1 cellular context compared by ENCODE assay signal in the genomic region with DNA sequence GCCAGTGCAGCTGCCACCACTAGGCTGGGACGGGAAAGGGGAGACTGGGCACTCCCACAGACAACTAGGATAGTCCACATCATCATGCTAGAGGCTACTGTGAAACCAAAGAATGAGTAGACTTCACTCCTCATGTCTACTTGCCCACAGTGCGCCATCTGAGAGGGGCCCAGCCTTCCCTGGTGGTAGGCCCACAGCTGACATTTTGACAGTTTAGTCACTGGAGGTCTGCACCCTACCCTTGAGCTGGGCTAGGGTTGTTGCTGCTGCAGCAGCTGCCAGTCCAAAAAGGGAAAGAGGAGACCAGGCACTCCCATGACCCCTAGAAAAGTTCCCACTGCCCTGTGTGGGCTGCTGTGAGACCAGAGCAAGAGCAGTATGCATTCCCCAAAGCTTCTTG.
TF ChIP-seq lines count a peak whose summit lies in the region.

No MANE protein-coding gene starts in this region.

TF ChIP-seq in H1, 55 proteins besides CTCF, POLR2A, EP300 and RAD21:
- no peak for TF ChIP-seq RBBP5 (IDR thresholded peaks at IDR 0.05; ENCODE audit: borderline replicate concordance, low read depth, low read length)
- TF ChIP-seq CBX5 (IDR thresholded peaks at IDR 0.05; ENCODE audit: low read depth, low read length), result no peak
- TF ChIP-seq, protein P1, sequence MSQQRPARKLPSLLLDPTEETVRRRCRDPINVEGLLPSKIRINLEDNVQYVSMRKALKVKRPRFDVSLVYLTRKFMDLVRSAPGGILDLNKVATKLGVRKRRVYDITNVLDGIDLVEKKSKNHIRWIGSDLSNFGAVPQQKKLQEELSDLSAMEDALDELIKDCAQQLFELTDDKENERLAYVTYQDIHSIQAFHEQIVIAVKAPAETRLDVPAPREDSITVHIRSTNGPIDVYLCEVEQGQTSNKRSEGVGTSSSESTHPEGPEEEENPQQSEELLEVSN (IDR thresholded peaks at IDR 0.05), result no peak
- TF ChIP-seq, protein P2, sequence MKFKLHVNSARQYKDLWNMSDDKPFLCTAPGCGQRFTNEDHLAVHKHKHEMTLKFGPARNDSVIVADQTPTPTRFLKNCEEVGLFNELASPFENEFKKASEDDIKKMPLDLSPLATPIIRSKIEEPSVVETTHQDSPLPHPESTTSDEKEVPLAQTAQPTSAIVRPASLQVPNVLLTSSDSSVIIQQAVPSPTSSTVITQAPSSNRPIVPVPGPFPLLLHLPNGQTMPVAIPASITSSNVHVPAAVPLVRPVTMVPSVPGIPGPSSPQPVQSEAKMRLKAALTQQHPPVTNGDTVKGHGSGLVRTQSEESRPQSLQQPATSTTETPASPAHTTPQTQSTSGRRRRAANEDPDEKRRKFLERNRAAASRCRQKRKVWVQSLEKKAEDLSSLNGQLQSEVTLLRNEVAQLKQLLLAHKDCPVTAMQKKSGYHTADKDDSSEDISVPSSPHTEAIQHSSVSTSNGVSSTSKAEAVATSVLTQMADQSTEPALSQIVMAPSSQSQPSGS (IDR thresholded peaks at IDR 0.05; ENCODE audit: low read length), result no peak
- TF ChIP-seq KDM1A (IDR thresholded peaks at IDR 0.05; ENCODE audit: borderline replicate concordance, low read length), result no peak
- no peak for TF ChIP-seq ASH2L (IDR thresholded peaks at IDR 0.05; ENCODE audit: low read length)
- no peak for TF ChIP-seq JUN (IDR thresholded peaks at IDR 0.05; ENCODE audit: low read depth, low read length)
- no peak for TF ChIP-seq SP4 (IDR thresholded peaks at IDR 0.05; ENCODE audit: low read length)
- TF ChIP-seq BRCA1 (IDR thresholded peaks at IDR 0.05; ENCODE audit: low read depth, low read length), result no peak
- TF ChIP-seq POLR2AphosphoS5 (IDR thresholded peaks at IDR 0.05; ENCODE audit: low read depth, low read length), result no peak
- TF ChIP-seq SP1 (IDR thresholded peaks at IDR 0.05; ENCODE audit: low read depth, low read length), result no peak
- TF ChIP-seq ZNF274 (IDR thresholded peaks at IDR 0.05; ENCODE audit: borderline replicate concordance, extremely low read depth, low read length), result no peak
- no peak for TF ChIP-seq CREB1 (IDR thresholded peaks at IDR 0.05)
- no peak for TF ChIP-seq SIX5 (IDR thresholded peaks at IDR 0.05; ENCODE audit: low read depth, low read length)
TF ChIP-seq in H1: peak in this region for 0.
